ENCODE assay signal across 12 cellular contexts in genomic region chr20:31594558-31595379, GRCh38. TPM values are rescaled to one million over a fixed set of nuclear protein-coding genes. Genes with fewer than 3 reads are reported as not detected.
DNase-seq lines count a peak whose midpoint lies in the region; ATAC-seq and TF ChIP-seq lines count a peak whose summit lies in the region.
"Had no signal": no experiment of that assay in that cellular context is flagged by ENCODE, and none has a peak within 500 bp of the region (broad histone marks: within the 10 kb centered on the region; RNA-seq: fewer than 3 reads in every experiment).

No MANE protein-coding gene starts in this region.

- H3K27ac Mint-ChIP-seq in CD8-positive, alpha-beta memory T cell = peak overlapping the region in 1 of 8 donors; percentile 16
- H3K27ac Mint-ChIP-seq in activated CD4-positive, alpha-beta memory T cell treated with anti-CD3 and anti-CD28 coated beads for 36 hours = no peak overlapping the region
- H3K27ac Mint-ChIP-seq: memory B cell, T-helper 17 cell had no signal

- no peaks in the 10 kb centered on the region for H3K36me3 Mint-ChIP-seq in CD8-positive, alpha-beta memory T cell
- H3K36me3 Mint-ChIP-seq in activated CD4-positive, alpha-beta memory T cell treated with anti-CD3 and anti-CD28 coated beads for 36 hours = no peaks in the 10 kb centered on the region
- H3K36me3 Mint-ChIP-seq: memory B cell had no signal

- TF ChIP-seq POLR2A in right lobe of liver (IDR thresholded peaks at IDR 0.05) = no peak

- no peaks in the 10 kb centered on the region for H3K9me3 ChIP-seq in right lobe of liver
- no peaks in the 10 kb centered on the region for H3K9me3 ChIP-seq in tibial artery
- H3K9me3 ChIP-seq in CD8-positive, alpha-beta memory T cell (ENCODE audit: low read length) = no peaks in the 10 kb centered on the region

- peaks cover 0 to 6% (median 2%) of the 10 kb centered on the region in 4 donors for H3K4me1 ChIP-seq in right lobe of liver
- peaks cover 0 to 29% (median 15%) of the 10 kb centered on the region in 4 donors for H3K4me1 ChIP-seq in tibial artery
- H3K4me1 ChIP-seq in CD8-positive, alpha-beta memory T cell (ENCODE audit: insufficient read depth, low read length) = no peaks in the 10 kb centered on the region

- intact Hi-C loops in right lobe of liver (cut with DNase I) (no loop called here), tibial artery (cut with DNase I; ENCODE audit: low total_unique reads) (no loop called here)
- intact Hi-C loops in activated CD4-positive, alpha-beta memory T cell treated with anti-CD3 and anti-CD28 coated beads for 36 hours (cut with micrococcal nuclease) = no loop called here

- no peaks in the 10 kb centered on the region for H3K9me3 Mint-ChIP-seq in CD8-positive, alpha-beta memory T cell
- H3K9me3 Mint-ChIP-seq in activated CD4-positive, alpha-beta memory T cell treated with anti-CD3 and anti-CD28 coated beads for 36 hours = no peaks in the 10 kb centered on the region
- H3K9me3 Mint-ChIP-seq: activated T-cell treated with anti-CD3 and anti-CD28 coated beads, Interleukin-2, amount 50 U/mL, for 4 hours; memory B cell had no signal

- WGBS in right lobe of liver (ENCODE audit: insufficient coverage, low coverage, low lambda C conversion rate, missing lambda C conversion rate) = 85% methylated on average over 7 of the region's 11 CpGs

- POLR2A ChIA-PET in CD8-positive, alpha-beta memory T cell (lab: Charles Lee) = no interaction called here
- POLR2A ChIA-PET in activated CD4-positive, alpha-beta memory T cell treated with anti-CD3 and anti-CD28 coated beads for 36 hours (lab: Charles Lee) = no interaction called here

- H3K36me3 ChIP-seq in right lobe of liver (no peaks in the 10 kb centered on the region), tibial artery (no peaks in the 10 kb centered on the region)
- no peaks in the 10 kb centered on the region for H3K36me3 ChIP-seq in CD8-positive, alpha-beta memory T cell (ENCODE audit: insufficient read depth, low read length)

- H3K4me3 ChIP-seq in right lobe of liver (no peak overlapping the region), tibial artery (no peak overlapping the region)
- no peak overlapping the region for H3K4me3 ChIP-seq in CD8-positive, alpha-beta memory T cell (ENCODE audit: low read length)

- DNase-seq in NCI-H748 treated with DMSO at 0.1 percent for 48 hours (lab: John Stamatoyannopoulos, UW) = peak; percentile 51
- peak; percentile 60 to 78 for DNase-seq in dermis microvascular lymphatic vessel endothelial cell (ENCODE audit: low read depth in 2 of 2)
- DNase-seq in right lobe of liver = no peak
- DNase-seq in tibial artery = no peak
- no peak for DNase-seq in CD8-positive, alpha-beta memory T cell
- no peak for DNase-seq in activated CD4-positive, alpha-beta memory T cell treated with anti-CD3 and anti-CD28 coated beads for 36 hours
- DNase-seq: activated T-cell treated with anti-CD3 and anti-CD28 coated beads, Interleukin-2, amount 50 U/mL, for 4 hours; NCI-H2029 treated with DMSO at 0.1 percent for 48 hours; T-helper 17 cell had no signal

- no peak for TF ChIP-seq CTCF in right lobe of liver (IDR thresholded peaks at IDR 0.05)
- no peak for TF ChIP-seq CTCF in tibial artery (IDR thresholded peaks at IDR 0.05)

- peak overlapping the region in 1 of 3 donors; percentile 42 for H3K27ac ChIP-seq in right lobe of liver
- H3K27ac ChIP-seq in tibial artery = peak overlapping the region; percentile 80 to 85
- no peak overlapping the region for H3K27ac ChIP-seq in CD8-positive, alpha-beta memory T cell (ENCODE audit: low read depth, low read length)

- CTCF ChIA-PET in CD8-positive, alpha-beta memory T cell (lab: Charles Lee) = interaction anchor here (23.1 kb wide), 1 partner anchor 29 kb away, joined by 887 read pairs; no protein-coding TSS in a partner anchor
- CTCF ChIA-PET in activated CD4-positive, alpha-beta memory T cell treated with anti-CD3 and anti-CD28 coated beads for 36 hours (lab: Charles Lee) = interaction anchor here (1.3 kb wide), 1 partner anchor 39 kb away, joined by 3 read pairs; no protein-coding TSS in a partner anchor

- no peaks in the 10 kb centered on the region for H3K4me1 Mint-ChIP-seq in CD8-positive, alpha-beta memory T cell
- H3K4me1 Mint-ChIP-seq in activated CD4-positive, alpha-beta memory T cell treated with anti-CD3 and anti-CD28 coated beads for 36 hours (ENCODE audit: low read depth) = no peaks in the 10 kb centered on the region
- H3K4me1 Mint-ChIP-seq: memory B cell had no signal

- peaks cover 5 to 6% of the 10 kb centered on the region in 2 donors for H3K27me3 Mint-ChIP-seq in CD8-positive, alpha-beta memory T cell
- H3K27me3 Mint-ChIP-seq in activated CD4-positive, alpha-beta memory T cell treated with anti-CD3 and anti-CD28 coated beads for 36 hours = peaks cover 4% of the 10 kb centered on the region

- peak in 3 of 4 donors; percentile 5 to 45 (median 18) for ATAC-seq in right lobe of liver
- ATAC-seq in HG02759 (IDR thresholded peaks at IDR 0.05; ENCODE audit: unreplicated experiment) = no peak
- no peak for ATAC-seq in GM18907 (IDR thresholded peaks at IDR 0.05; ENCODE audit: unreplicated experiment)
- ATAC-seq: activated T-cell treated with anti-CD3 and anti-CD28 coated beads, Interleukin-2, amount 50 U/mL, for 4 hours; T-helper 17 cell had no signal

- no peak overlapping the region for H3K4me3 Mint-ChIP-seq in CD8-positive, alpha-beta memory T cell
- no peak overlapping the region for H3K4me3 Mint-ChIP-seq in activated CD4-positive, alpha-beta memory T cell treated with anti-CD3 and anti-CD28 coated beads for 36 hours
- H3K4me3 Mint-ChIP-seq: activated T-cell treated with anti-CD3 and anti-CD28 coated beads, Interleukin-2, amount 50 U/mL, for 4 hours; memory B cell; T-helper 17 cell had no signal

- H3K27me3 ChIP-seq in right lobe of liver (no peaks in the 10 kb centered on the region), tibial artery (no peaks in the 10 kb centered on the region)
- H3K27me3 ChIP-seq in CD8-positive, alpha-beta memory T cell (ENCODE audit: insufficient read depth, low read length, poor library complexity, severe bottlenecking) = no peaks in the 10 kb centered on the region

RNA-seq across cellular contexts. Expression of gene ID1, which starts 10.3 kb away (rescaled TPM):
- total RNA-seq in dermis microvascular lymphatic vessel endothelial cell (576 and 901 TPM in 2 replicates), right lobe of liver (100 to 1,000 TPM in 2 of 6 experiments, 10 to 100 TPM in 4; 12.9 to 300 (median 35.0) TPM)
- total RNA-seq in CD8-positive, alpha-beta memory T cell = under 1 TPM; 0.55 to 0.72 TPM
- polyA plus RNA-seq in CD8-positive, alpha-beta memory T cell = 2.2 TPM
- 1 to 10 TPM in 1 of 2 experiments, under 1 TPM in 1; 0.90 to 1.3 TPM for total RNA-seq in activated CD4-positive, alpha-beta memory T cell treated with anti-CD3 and anti-CD28 coated beads for 36 hours

RNA-seq across cellular contexts. Expression of gene COX4I2, which starts 42.9 kb away (rescaled TPM):
- total RNA-seq in dermis microvascular lymphatic vessel endothelial cell = not detected in 2 replicates
- not detected for total RNA-seq in right lobe of liver
- total RNA-seq in CD8-positive, alpha-beta memory T cell = not detected
- polyA plus RNA-seq in CD8-positive, alpha-beta memory T cell = not detected
- total RNA-seq in activated CD4-positive, alpha-beta memory T cell treated with anti-CD3 and anti-CD28 coated beads for 36 hours = not detected
- total RNA-seq: activated T-cell treated with anti-CD3 and anti-CD28 coated beads, Interleukin-2, amount 50 U/mL, for 4 hours; T-helper 17 cell had no signal

Comparison
In these comparisons a context has a peak if more than half of its experiments do, and no peak if none do; other contexts are left out.
1. DNase-seq: peak in NCI-H748 treated with DMSO at 0.1 percent for 48 hours (single experiment) and dermis microvascular lymphatic vessel endothelial cell (2 of 2); none in right lobe of liver (0 of 3), tibial artery (0 of 2), CD8-positive, alpha-beta memory T cell (0 of 5) and activated CD4-positive, alpha-beta memory T cell treated with anti-CD3 and anti-CD28 coated beads for 36 hours (single experiment).
2. ATAC-seq: peak in right lobe of liver (3 of 4); none in HG02759 (single experiment) and GM18907 (single experiment).
3. RNA of gene ID1, which starts 10.3 kb away (total RNA-seq): 576 to 901 TPM in dermis microvascular lymphatic vessel endothelial cell and 12.9 to 300 TPM in right lobe of liver; 0.90 to 1.3 TPM in activated CD4-positive, alpha-beta memory T cell treated with anti-CD3 and anti-CD28 coated beads for 36 hours and 0.55 to 0.72 TPM in CD8-positive, alpha-beta memory T cell; every median in the first group is over 4 times any median in the second.